Comparison of ENCODE assay signal across 14 cellular contexts in the genomic region with DNA sequence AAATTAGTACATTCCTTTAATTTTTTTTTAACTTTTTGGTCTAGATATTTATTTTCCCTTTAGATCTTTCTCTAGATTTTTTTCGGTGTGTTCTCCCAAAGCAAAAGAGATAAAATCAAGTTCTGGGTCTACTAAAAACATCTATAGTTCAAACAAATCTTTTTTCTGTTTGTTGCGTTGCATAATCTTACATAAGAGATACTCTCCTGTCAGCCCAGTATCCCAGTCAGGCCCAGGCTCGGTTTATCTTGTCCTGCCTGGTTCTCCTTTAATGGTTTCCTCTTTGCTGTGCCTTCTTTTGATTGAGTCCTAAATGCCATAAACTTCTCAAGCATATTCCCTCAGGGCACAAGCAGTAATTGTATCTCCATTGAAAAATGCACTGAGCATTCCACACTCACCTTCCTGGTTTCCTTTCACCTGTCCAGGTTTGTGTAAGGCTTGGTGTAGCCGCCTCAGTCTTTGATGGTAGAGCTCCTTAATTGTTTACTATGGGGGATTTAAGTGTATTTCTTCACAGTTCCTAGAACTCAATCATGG.
DNase-seq lines count a peak whose midpoint lies in the region; ATAC-seq and TF ChIP-seq lines count a peak whose summit lies in the region.
"Had no signal": no experiment of that assay in that cellular context is flagged by ENCODE, and none has a peak within 500 bp of the region (broad histone marks: within the 10 kb centered on the region; RNA-seq: fewer than 3 reads in every experiment).

No MANE protein-coding gene starts in this region.

- no peaks in the 10 kb centered on the region for H3K27me3 Mint-ChIP-seq in activated naive CD8-positive, alpha-beta T cell
- H3K27me3 Mint-ChIP-seq in naive thymus-derived CD8-positive, alpha-beta T cell = no peaks in the 10 kb centered on the region
- H3K27me3 Mint-ChIP-seq: brain had no signal

- TF ChIP-seq CTCF in DND-41 (IDR thresholded peaks at IDR 0.05; ENCODE audit: borderline replicate concordance, extremely low read depth, low read length, poor library complexity, severe bottlenecking) = no peak
- no peak for TF ChIP-seq CTCF in adrenal gland (IDR thresholded peaks at IDR 0.05)

- ATAC-seq in DND-41 (ENCODE audit: insufficient read depth, low read depth) (no peak), GM21381 (IDR thresholded peaks at IDR 0.05; ENCODE audit: unreplicated experiment) (no peak)
- ATAC-seq in naive thymus-derived CD8-positive, alpha-beta T cell = no peak
- ATAC-seq: left colon had no signal

- H3K4me3 ChIP-seq in BLaER1 treated with 17β-estradiol and CSF1 and Interleukin-3, amounts not matched to agents 10 nM and 100 nM = no peak overlapping the region
- H3K4me3 ChIP-seq in DND-41 (ENCODE audit: low read depth in 1 of 2, low read length in 2 of 2) = no peak overlapping the region
- no peak overlapping the region for H3K4me3 ChIP-seq in adrenal gland

- no peak for DNase-seq in DND-41
- no peak for DNase-seq in naive thymus-derived CD8-positive, alpha-beta T cell
- DNase-seq in adrenal gland = no peak
- no peak for DNase-seq in HuH-7 (ENCODE audit: low spot score)
- DNase-seq: activated CD4-positive, alpha-beta T cell treated with anti-CD3 and anti-CD28 coated beads, Interleukin-2, amount 50 U/mL, for 4 hours; hypothalamus; KG1; left colon; NCI-H1105; SHP77 treated with DMSO at 0.1 percent for 48 hours had no signal

- H3K27ac ChIP-seq in BLaER1 treated with 17β-estradiol and CSF1 and Interleukin-3, amounts not matched to agents 10 nM and 100 nM = peak overlapping the region in 3 of 11 experiments; percentile 9 to 19 (median 14); a peak in 4 of 22 replicates
- H3K27ac ChIP-seq in DND-41 (ENCODE audit: low read length) = peak overlapping the region; percentile 56
- no peak overlapping the region for H3K27ac ChIP-seq in adrenal gland

- 92 to 98% (median 95%) methylated on average over 4 of the region's 4 CpGs for WGBS in adrenal gland, 4 donors

- no peaks in the 10 kb centered on the region for H3K9me3 Mint-ChIP-seq in activated naive CD8-positive, alpha-beta T cell (ENCODE audit: low read depth)
- H3K9me3 Mint-ChIP-seq in naive thymus-derived CD8-positive, alpha-beta T cell = no peaks in the 10 kb centered on the region
- H3K9me3 Mint-ChIP-seq: brain had no signal

- H4K20me1 ChIP-seq in BLaER1 treated with 17β-estradiol and CSF1 and Interleukin-3, amounts not matched to agents 10 nM and 100 nM = peaks cover 9 to 90% (median 64%) of the 10 kb centered on the region in 11 experiments; a peak in 21 of 22 replicates
- peaks cover 78% of the 10 kb centered on the region for H4K20me1 ChIP-seq in DND-41 (ENCODE audit: insufficient read depth, low read length)

- H3K4me2 ChIP-seq in BLaER1 treated with 17β-estradiol and CSF1 and Interleukin-3, amounts not matched to agents 10 nM and 100 nM = peak overlapping the region in 9 of 11 experiments; percentile 18 to 76 (median 61); a peak in 15 of 22 replicates
- H3K4me2 ChIP-seq in DND-41 (ENCODE audit: insufficient read depth, low read length) = no peak overlapping the region

- H3K79me2 ChIP-seq in DND-41 (ENCODE audit: insufficient read depth, low read length) = peaks cover 98% of the 10 kb centered on the region

- H3K27me3 ChIP-seq in BLaER1 treated with 17β-estradiol and CSF1 and Interleukin-3, amounts not matched to agents 10 nM and 100 nM = no peaks in the 10 kb centered on the region
- H3K27me3 ChIP-seq in DND-41 (ENCODE audit: insufficient read depth, low read length, poor library complexity) (no peaks in the 10 kb centered on the region), adrenal gland (no peaks in the 10 kb centered on the region)

- H3K36me3 Mint-ChIP-seq in activated naive CD8-positive, alpha-beta T cell = peaks cover 5% of the 10 kb centered on the region
- H3K36me3 Mint-ChIP-seq in naive thymus-derived CD8-positive, alpha-beta T cell = peaks cover 0 to 50% (median 2%) of the 10 kb centered on the region in 3 donors

- H3K36me3 ChIP-seq in BLaER1 treated with 17β-estradiol and CSF1 and Interleukin-3, amounts not matched to agents 10 nM and 100 nM = peaks cover 12 to 82% (median 60%) of the 10 kb centered on the region in 11 experiments; a peak in 20 of 22 replicates
- H3K36me3 ChIP-seq in DND-41 (ENCODE audit: insufficient read depth, low read length) (peaks cover 95% of the 10 kb centered on the region), adrenal gland (replicated peaks in 1 of 2) (no peaks in the 10 kb centered on the region)

- intact Hi-C loops in adrenal gland (cut with DNase I) = no loop called here

- no peaks in the 10 kb centered on the region for H3K9me3 ChIP-seq in BLaER1 treated with 17β-estradiol and CSF1 and Interleukin-3, amounts not matched to agents 10 nM and 100 nM (replicated peaks in 1 of 11)
- H3K9me3 ChIP-seq in DND-41 (ENCODE audit: insufficient read depth, low read length, severe bottlenecking) = no peaks in the 10 kb centered on the region
- no peaks in the 10 kb centered on the region for H3K9me3 ChIP-seq in adrenal gland (replicated peaks in 1 of 3)

- peaks cover 74% of the 10 kb centered on the region for H3K4me1 Mint-ChIP-seq in activated naive CD8-positive, alpha-beta T cell (ENCODE audit: low read depth)
- H3K4me1 Mint-ChIP-seq in naive thymus-derived CD8-positive, alpha-beta T cell = peaks cover 34 to 80% (median 76%) of the 10 kb centered on the region in 4 donors

- peaks cover 47 to 100% (median 95%) of the 10 kb centered on the region in 10 experiments for H3K4me1 ChIP-seq in BLaER1 treated with 17β-estradiol and CSF1 and Interleukin-3, amounts not matched to agents 10 nM and 100 nM
- H3K4me1 ChIP-seq in DND-41 (ENCODE audit: insufficient read depth, low read length) (peaks cover 64% of the 10 kb centered on the region), adrenal gland (replicated peaks in 1 of 2) (peaks cover 0 to 15% of the 10 kb centered on the region in 2 donors)

- TF ChIP-seq POLR2A in adrenal gland (IDR thresholded peaks at IDR 0.05) = no peak

- peak overlapping the region; percentile 78 for H3K27ac Mint-ChIP-seq in activated naive CD8-positive, alpha-beta T cell
- peak overlapping the region; percentile 60 to 93 (median 85) for H3K27ac Mint-ChIP-seq in naive thymus-derived CD8-positive, alpha-beta T cell

- 0 out of 22 replicates have a peak overlapping the region, but pooled peaks of 1 of the 11 experiments have one; percentile 10 for H3K9ac ChIP-seq in BLaER1 treated with 17β-estradiol and CSF1 and Interleukin-3, amounts not matched to agents 10 nM and 100 nM
- H3K9ac ChIP-seq in DND-41 (ENCODE audit: low read depth, low read length) = no peak overlapping the region

- POLR2A ChIA-PET in naive thymus-derived CD8-positive, alpha-beta T cell (lab: Charles Lee) = interaction anchor here (0.6 to 2.0 kb wide), 3 partner anchors 76 to 125 kb away, joined by 3 to 6 read pairs (median 3); a partner anchor contains a TSS

- H3K4me3 Mint-ChIP-seq in activated naive CD8-positive, alpha-beta T cell = no peak overlapping the region
- peak overlapping the region in 1 of 10 donors; percentile 10 for H3K4me3 Mint-ChIP-seq in naive thymus-derived CD8-positive, alpha-beta T cell
- H3K4me3 Mint-ChIP-seq: brain had no signal

- H2AFZ ChIP-seq in DND-41 (ENCODE audit: low read depth, low read length) = no peak overlapping the region
